Comparison of ENCODE assay signal across 16 cellular contexts in the genomic region with DNA sequence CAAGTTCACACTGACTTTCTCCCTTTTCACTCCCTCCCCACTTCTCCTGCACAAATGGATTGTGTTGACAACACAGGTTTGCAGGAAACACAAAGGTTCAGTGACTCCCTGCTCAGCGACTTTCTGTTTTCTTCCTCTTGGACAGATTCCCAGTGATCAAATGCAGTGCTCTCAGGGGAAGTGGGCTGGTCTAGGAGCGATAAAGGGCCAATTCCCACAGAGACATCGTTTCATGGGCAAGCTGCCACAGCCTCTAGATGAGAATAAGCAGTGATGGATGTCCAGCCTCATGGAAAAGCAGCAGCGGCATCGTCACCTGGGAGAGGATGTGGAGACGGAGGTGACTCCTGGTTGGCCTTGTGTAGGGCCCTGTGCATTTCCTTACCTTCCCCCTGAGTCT. TPM values are rescaled to one million over a fixed set of nuclear protein-coding genes. Genes with fewer than 3 reads are reported as not detected.
A peak's percentile ranks its signal among the peaks of the same experiment; 100 is the strongest.
DNase-seq lines count a peak whose midpoint lies in the region; ATAC-seq and TF ChIP-seq lines count a peak whose summit lies in the region.
"Had no signal": no experiment of that assay in that cellular context is flagged by ENCODE, and none has a peak within 500 bp of the region (broad histone marks: within the 10 kb centered on the region; RNA-seq: fewer than 3 reads in every experiment).

No MANE protein-coding gene starts in this region.

- intact Hi-C loops in left lung (cut with DNase I) (no loop called here), mammary epithelial cell (cut with micrococcal nuclease) (no loop called here)
- intact Hi-C loops in CD8-positive, alpha-beta T cell (cut with DNase I, micrococcal nuclease) = no loop called here

- no peak overlapping the region for H3K4me3 ChIP-seq in astrocyte of the spinal cord (ENCODE audit: low read depth, low read length)
- H3K4me3 ChIP-seq in left lung = no peak overlapping the region
- H3K4me3 ChIP-seq in CD8-positive, alpha-beta T cell (ENCODE audit: low read depth, low read length) = no peak overlapping the region
- no peak overlapping the region for H3K4me3 ChIP-seq in mammary epithelial cell (replicated peaks in 1 of 3; ENCODE audit: insufficient read depth in 1 of 3, low read depth in 2 of 3, low read length in 3 of 3)
- H3K4me3 ChIP-seq: thoracic aorta had no signal

- peaks cover 22% of the 10 kb centered on the region for H3K27me3 Mint-ChIP-seq in CD8-positive, alpha-beta T cell (ENCODE audit: low read depth)

- whole genome bisulfite sequencing in mammary epithelial cell (ENCODE audit: low coverage, missing lambda C conversion rate) = 59% methylated on average over 6 of the region's 6 CpGs

- H3K27ac ChIP-seq in left lung (no peak overlapping the region), mammary epithelial cell (ENCODE audit: insufficient read depth, low read depth, low read length) (no peak overlapping the region)
- H3K27ac ChIP-seq in CD8-positive, alpha-beta T cell (ENCODE audit: low read depth, low read length) = no peak overlapping the region
- H3K27ac ChIP-seq: RWPE1, thoracic aorta had no signal

- H3K4me3 Mint-ChIP-seq in CD8-positive, alpha-beta T cell = no peak overlapping the region
- H3K4me3 Mint-ChIP-seq: CD14-positive monocyte; naive thymus-derived CD8-positive, alpha-beta T cell had no signal

- dilution Hi-C loops in mammary epithelial cell (cut with HindIII; ENCODE audit: low sequenced_read_pairs) = no loop called here

- H3K9ac ChIP-seq in mammary epithelial cell (ENCODE audit: insufficient read depth, low read length) = no peak overlapping the region

- CTCF ChIA-PET in CD8-positive, alpha-beta T cell (lab: Charles Lee) = no interaction called here
- CTCF ChIA-PET in mammary epithelial cell (lab: Charles Lee; ENCODE audit: low non-redundant PET) = no interaction called here

- H3K27ac Mint-ChIP-seq in CD8-positive, alpha-beta T cell = no peak overlapping the region
- H3K27ac Mint-ChIP-seq: CD14-positive monocyte; naive thymus-derived CD8-positive, alpha-beta T cell had no signal

- no peaks in the 10 kb centered on the region for H3K9me3 ChIP-seq in left lung
- no peaks in the 10 kb centered on the region for H3K9me3 ChIP-seq in CD8-positive, alpha-beta T cell (ENCODE audit: low read length)
- no peaks in the 10 kb centered on the region for H3K9me3 ChIP-seq in mammary epithelial cell (replicated peaks; ENCODE audit: insufficient read depth, low read length)
- H3K9me3 ChIP-seq: thoracic aorta had no signal

- BruUV-seq in mammary epithelial cell (replicated peaks; lab: Mats Ljungman, UMichigan) = no TSS peak

- no peaks in the 10 kb centered on the region for H3K27me3 ChIP-seq in left lung
- no peaks in the 10 kb centered on the region for H3K27me3 ChIP-seq in CD8-positive, alpha-beta T cell (ENCODE audit: insufficient read depth, low read length)
- H3K27me3 ChIP-seq in mammary epithelial cell (ENCODE audit: insufficient read depth, low read length) = no peaks in the 10 kb centered on the region

- ATAC-seq in left lung = peak; percentile 83
- ATAC-seq in CD8-positive, alpha-beta T cell = no peak
- no peak for ATAC-seq in GM18867 (IDR thresholded peaks at IDR 0.05; ENCODE audit: unreplicated experiment)
- ATAC-seq: naive thymus-derived CD8-positive, alpha-beta T cell had no signal

- no peaks in the 10 kb centered on the region for H3K36me3 ChIP-seq in left lung
- no peaks in the 10 kb centered on the region for H3K36me3 ChIP-seq in CD8-positive, alpha-beta T cell (ENCODE audit: insufficient read depth, low read length)
- no peaks in the 10 kb centered on the region for H3K36me3 ChIP-seq in mammary epithelial cell (ENCODE audit: insufficient read depth, low read length)
- H3K36me3 ChIP-seq: thoracic aorta had no signal

- H4K20me1 ChIP-seq in mammary epithelial cell (ENCODE audit: insufficient read depth, low read length) = no peaks in the 10 kb centered on the region

- DNase-seq in COR-L47 (lab: John Stamatoyannopoulos, UW) = peak; percentile 87
- peak; percentile 69 for DNase-seq in NCI-H2107 (lab: John Stamatoyannopoulos, UW)
- peak; percentile 9 for DNase-seq in astrocyte of the spinal cord (ENCODE audit: low read depth, low spot score)
- peak in 1 of 2 donors; percentile 39 for DNase-seq in left lung
- no peak for DNase-seq in CD8-positive, alpha-beta T cell
- no peak for DNase-seq in globus pallidus (ENCODE audit: low spot score)
- DNase-seq in mammary epithelial cell = no peak
- DNase-seq: activated CD4-positive, alpha-beta T cell treated with anti-CD3 and anti-CD28 coated beads for 4 hours; naive thymus-derived CD8-positive, alpha-beta T cell; stimulated activated CD4-positive, alpha-beta T cell treated with anti-CD3 and anti-CD28 coated beads, Interleukin-4, amount 100 ng/mL, for 24 hours had no signal

- H3K9me3 Mint-ChIP-seq in CD8-positive, alpha-beta T cell = no peaks in the 10 kb centered on the region

- TF ChIP-seq CTCF in astrocyte of the spinal cord (IDR thresholded peaks at IDR 0.05; ENCODE audit: low read depth, low read length) = no peak
- TF ChIP-seq CTCF in left lung (IDR thresholded peaks at IDR 0.05) = no peak
- TF ChIP-seq CTCF in CD8-positive, alpha-beta T cell (IDR thresholded peaks at IDR 0.05) = no peak
- no peak for TF ChIP-seq CTCF in mammary epithelial cell (conservative IDR thresholded peaks at IDR 0.05 in 1 of 2, IDR thresholded peaks at IDR 0.05 in 1 of 2; ENCODE audit: extremely low read depth in 1 of 2, insufficient read depth in 1 of 2, low read depth in 1 of 2, low read length in 2 of 2)

- H2AFZ ChIP-seq in mammary epithelial cell (ENCODE audit: low read depth, low read length) = no peak overlapping the region

- no peaks in the 10 kb centered on the region for H3K36me3 Mint-ChIP-seq in CD8-positive, alpha-beta T cell
- H3K36me3 Mint-ChIP-seq: CD14-positive monocyte; naive thymus-derived CD8-positive, alpha-beta T cell had no signal

- no peak overlapping the region for H3K4me2 ChIP-seq in mammary epithelial cell (ENCODE audit: insufficient read depth, low read depth, low read length)

- peaks cover 7% of the 10 kb centered on the region in 2 donors for H3K4me1 ChIP-seq in left lung
- no peaks in the 10 kb centered on the region for H3K4me1 ChIP-seq in CD8-positive, alpha-beta T cell (ENCODE audit: insufficient read depth, low read length)
- H3K4me1 ChIP-seq in mammary epithelial cell (ENCODE audit: insufficient read depth, low read length) = no peaks in the 10 kb centered on the region

- no peaks in the 10 kb centered on the region for H3K4me1 Mint-ChIP-seq in CD8-positive, alpha-beta T cell (ENCODE audit: low read depth)
- H3K4me1 Mint-ChIP-seq: naive thymus-derived CD8-positive, alpha-beta T cell had no signal

- no peaks in the 10 kb centered on the region for H3K79me2 ChIP-seq in mammary epithelial cell (ENCODE audit: insufficient read depth, low read length)

- in situ Hi-C loops in astrocyte of the spinal cord (cut with HindIII; ENCODE audit: low sequenced_read_pairs) = no loop called here
- in situ Hi-C loops in mammary epithelial cell (cut with MboI; ENCODE audit: low sequenced_read_pairs in 2 of 2) = no loop called here

- POLR2A ChIA-PET in CD8-positive, alpha-beta T cell (lab: Charles Lee) = no interaction called here

RNA-seq across cellular contexts. Expression of gene FYB2, which starts 30.6 kb away (rescaled TPM):
- total RNA-seq in left lung (1 to 10 TPM in 1 of 2 donors, under 1 TPM in 1; 0.87 to 1.2 TPM), mammary epithelial cell (not detected)
- total RNA-seq in CD8-positive, alpha-beta T cell = not detected
- polyA plus RNA-seq in mammary epithelial cell = not detected
- not detected for polyA minus RNA-seq in mammary epithelial cell
- total RNA-seq: fibroblast of villous mesenchyme; LHCN-M2; naive thymus-derived CD8-positive, alpha-beta T cell; thoracic aorta had no signal
- polyA plus RNA-seq: CD14-positive monocyte; naive thymus-derived CD8-positive, alpha-beta T cell had no signal

Comparison
In these comparisons a context has a peak if more than half of its experiments do, and no peak if none do; other contexts are left out.
1. DNase-seq: peak in COR-L47 (single experiment), NCI-H2107 (single experiment) and astrocyte of the spinal cord (single experiment); none in CD8-positive, alpha-beta T cell (0 of 7), globus pallidus (single experiment) and mammary epithelial cell (single experiment).